Comparison of ENCODE assay signal across 30 cellular contexts in genomic region chr6:98992494-98992893, GRCh38.
"Had no signal": no experiment of that assay in that cellular context is flagged by ENCODE, and none has a peak within 500 bp of the region (broad histone marks: within the 10 kb centered on the region; RNA-seq: fewer than 3 reads in every experiment).

No MANE protein-coding gene starts in this region.

- H3K36me3 ChIP-seq: ascending aorta, SJSA1 had no signal

- DNase-seq: activated CD4-positive, alpha-beta T cell treated with anti-CD3 and anti-CD28 coated beads, Interleukin-2, amount 10 ng/mL, durations not matched to agents 24 days and 14 days; activated CD4-positive, alpha-beta T cell treated with anti-CD3 and anti-CD28 coated beads, Interleukin-2, amount 50 U/mL, for 4 hours; activated CD8-positive, alpha-beta T cell treated with anti-CD3 and anti-CD28 coated beads for 36 hours; activated gamma-delta T cell; activated naive CD4-positive, alpha-beta T cell treated with Interleukin-2 at 50 U/mL for 16 hours; activated naive CD8-positive, alpha-beta T cell treated with anti-CD3 and anti-CD28 coated beads, Interleukin-2, amount 10 ng/mL, durations not matched to agents 7 days and 5 days; activated T-cell treated with anti-CD3 and anti-CD28 coated beads, Interleukin-2, amount 50 U/mL, for 24 hours; amygdala; central memory CD4-positive, alpha-beta T cell; IMR-90; NCI-H1105; NCI-H1417 treated with DMSO at 0.1 percent for 48 hours; NCI-H1694; NCI-H1930; NCI-H2081 treated with DMSO at 0.1 percent for 48 hours; NCI-H226; NCI-H446 treated with DMSO at 0.1 percent for 48 hours; NCI-H524; NCI-H69; NCI-H82; PC-9; SHP77 treated with DMSO at 0.1 percent for 48 hours; SK-N-SH had no signal

- ATAC-seq: activated CD8-positive, alpha-beta T cell treated with anti-CD3 and anti-CD28 coated beads for 36 hours; K562 had no signal

- H3K9me3 ChIP-seq: ascending aorta, SJSA1, SK-N-SH had no signal

- H3K4me3 Mint-ChIP-seq: activated CD4-positive, alpha-beta T cell treated with anti-CD3 and anti-CD28 coated beads, Interleukin-2, amount 10 ng/mL, durations not matched to agents 24 days and 14 days; activated CD8-positive, alpha-beta T cell treated with anti-CD3 and anti-CD28 coated beads for 36 hours; activated naive CD4-positive, alpha-beta T cell treated with anti-CD3 and anti-CD28 coated beads, Interleukin-2, amount 50 U/mL, for 24 hours; activated naive CD8-positive, alpha-beta T cell treated with anti-CD3 and anti-CD28 coated beads, Interleukin-2, amount 10 ng/mL, durations not matched to agents 7 days and 5 days; activated T-cell treated with anti-CD3 and anti-CD28 coated beads, Interleukin-2, amount 50 U/mL, for 24 hours; T-helper 1 cell treated with Interleukin-12 subunit alpha and Interleukin-12 subunit beta and Interleukin-4 antibody, amounts not matched to agents 30 μg/mL and 1 μg/mL, for 36 hours; T-helper 2 cell treated with Interferon-gamma antibody and Interleukin-4, amounts not matched to agents 5 μg/mL and 100 μg/mL, for 36 hours had no signal

- H3K27ac ChIP-seq: ascending aorta, PC-9, SJSA1 had no signal

- H3K27me3 ChIP-seq: ascending aorta had no signal

- H3K36me3 Mint-ChIP-seq: activated naive CD4-positive, alpha-beta T cell treated with anti-CD3 and anti-CD28 coated beads, Interleukin-2, amount 50 U/mL, for 24 hours; activated naive CD8-positive, alpha-beta T cell treated with anti-CD3 and anti-CD28 coated beads, Interleukin-2, amount 10 ng/mL, durations not matched to agents 7 days and 5 days had no signal

- H3K4me1 Mint-ChIP-seq: activated CD4-positive, alpha-beta T cell treated with anti-CD3 and anti-CD28 coated beads, Interleukin-2, amount 10 ng/mL, durations not matched to agents 24 days and 14 days; activated naive CD4-positive, alpha-beta T cell treated with anti-CD3 and anti-CD28 coated beads, Interleukin-2, amount 50 U/mL, for 24 hours; activated naive CD8-positive, alpha-beta T cell treated with anti-CD3 and anti-CD28 coated beads, Interleukin-2, amount 10 ng/mL, durations not matched to agents 7 days and 5 days had no signal

- H3K27ac Mint-ChIP-seq: activated CD4-positive, alpha-beta T cell treated with anti-CD3 and anti-CD28 coated beads, Interleukin-2, amount 10 ng/mL, durations not matched to agents 24 days and 14 days; activated CD8-positive, alpha-beta T cell treated with anti-CD3 and anti-CD28 coated beads for 36 hours; activated naive CD4-positive, alpha-beta T cell treated with anti-CD3 and anti-CD28 coated beads, Interleukin-2, amount 50 U/mL, for 24 hours; activated naive CD8-positive, alpha-beta T cell treated with anti-CD3 and anti-CD28 coated beads, Interleukin-2, amount 10 ng/mL, durations not matched to agents 7 days and 5 days; activated T-cell treated with anti-CD3 and anti-CD28 coated beads, Interleukin-2, amount 50 U/mL, for 24 hours; activated T-helper 2 cell treated with anti-CD3 and anti-CD28 coated beads, Interferon-gamma antibody, Interleukin-2, Interleukin-4, amounts not matched to agents 10 μg/mL and 5 μg/mL and 100 μg/mL, durations not matched to agents 14 hours and 24 hours and 36 hours; T-helper 1 cell treated with Interleukin-12 subunit alpha and Interleukin-12 subunit beta and Interleukin-4 antibody, amounts not matched to agents 30 μg/mL and 1 μg/mL, for 36 hours; T-helper 2 cell treated with Interferon-gamma antibody and Interleukin-4, amounts not matched to agents 5 μg/mL and 100 μg/mL, for 36 hours had no signal

- H3K4me3 ChIP-seq: ascending aorta, K562, PC-9, SJSA1 had no signal

- H3K4me1 ChIP-seq: ascending aorta, SJSA1 had no signal

- H3K9me3 Mint-ChIP-seq: activated CD4-positive, alpha-beta T cell treated with anti-CD3 and anti-CD28 coated beads, Interleukin-2, amount 10 ng/mL, durations not matched to agents 24 days and 14 days; activated CD8-positive, alpha-beta T cell treated with anti-CD3 and anti-CD28 coated beads for 36 hours; activated naive CD4-positive, alpha-beta T cell treated with anti-CD3 and anti-CD28 coated beads, Interleukin-2, amount 50 U/mL, for 24 hours; activated naive CD8-positive, alpha-beta T cell treated with anti-CD3 and anti-CD28 coated beads, Interleukin-2, amount 10 ng/mL, durations not matched to agents 7 days and 5 days; activated T-cell treated with anti-CD3 and anti-CD28 coated beads, Interleukin-2, amount 50 U/mL, for 24 hours; activated T-helper 2 cell treated with anti-CD3 and anti-CD28 coated beads, Interferon-gamma antibody, Interleukin-2, Interleukin-4, amounts not matched to agents 10 μg/mL and 5 μg/mL and 100 μg/mL, durations not matched to agents 14 hours and 24 hours and 36 hours; T-helper 1 cell treated with Interleukin-12 subunit alpha and Interleukin-12 subunit beta and Interleukin-4 antibody, amounts not matched to agents 30 μg/mL and 1 μg/mL, for 36 hours; T-helper 2 cell treated with Interferon-gamma antibody and Interleukin-4, amounts not matched to agents 5 μg/mL and 100 μg/mL, for 36 hours had no signal
